ENCODE assay signal across 8 cellular contexts in genomic region chr10:79929409-79929904, GRCh38. TPM values are rescaled to one million over a fixed set of nuclear protein-coding genes. Genes with fewer than 3 reads are reported as not detected.
A peak's percentile ranks its signal among the peaks of the same experiment; 100 is the strongest.
DNase-seq lines count a peak whose midpoint lies in the region; ATAC-seq and TF ChIP-seq lines count a peak whose summit lies in the region.

No MANE protein-coding gene starts in this region.

- peaks cover 21% of the 10 kb centered on the region for H3K27me3 Mint-ChIP-seq in WTC11 (ENCODE audit: low read depth)

- intact Hi-C loops in breast epithelium (cut with DNase I; ENCODE audit: low total_unique reads): no loop called here

- H3K27ac Mint-ChIP-seq in WTC11: no peak overlapping the region

- no peaks in the 10 kb centered on the region for H3K4me1 ChIP-seq in HEK293 (ENCODE audit: control insufficient read depth, insufficient read depth, low read length)
- no peaks in the 10 kb centered on the region for H3K4me1 ChIP-seq in breast epithelium

- CTCF ChIA-PET in HEK293 (lab: Yijun Ruan, JAX) (interaction anchor here (0.6 to 2.1 kb wide), 8 partner anchors 11 to 350 kb away, joined by 3 to 7 read pairs (median 3); no protein-coding TSS in a partner anchor), WTC11 (lab: Charles Lee) (no interaction called here)

- H3K27ac ChIP-seq in HEK293 (ENCODE audit: extremely low read depth, low read depth, low read length) (no peak overlapping the region), breast epithelium (no peak overlapping the region)

- H3K36me3 Mint-ChIP-seq in WTC11: peaks cover 11% of the 10 kb centered on the region

- no peak overlapping the region for H3K4me3 ChIP-seq in HEK293 (ENCODE audit: low read depth, low read length)
- H3K4me3 ChIP-seq in breast epithelium: no peak overlapping the region

- no peak for TF ChIP-seq POLR2A in breast epithelium (IDR thresholded peaks at IDR 0.05)

- H3K27me3 ChIP-seq in breast epithelium: peaks cover 0 to 7% of the 10 kb centered on the region in 2 donors

- DNase-seq in DMS79 treated with DMSO at 0.1 percent for 48 hours (lab: John Stamatoyannopoulos, UW) (peak; percentile 35), DMS79 (lab: John Stamatoyannopoulos, UW) (no peak), NCI-H1092 (lab: John Stamatoyannopoulos, UW) (peak; percentile 36), WTC11 (ENCODE audit: low spot score) (peak; percentile 84), breast epithelium (ENCODE audit: low spot score in 2 of 2) (peak; percentile 43 to 78), iris pigment epithelial cell (ENCODE audit: low read depth) (peak; percentile 59)
- peak; percentile 60 to 71 for DNase-seq in stimulated activated CD4-positive, alpha-beta T cell treated with anti-CD3 and anti-CD28 coated beads, Interleukin-15, amount 100 ng/mL, for 48 hours (ENCODE audit: low read depth in 2 of 2)

- peak overlapping the region; percentile 53 for H3K4me3 Mint-ChIP-seq in WTC11

- no peaks in the 10 kb centered on the region for H3K36me3 ChIP-seq in HEK293 (ENCODE audit: control insufficient read depth in 2 of 2, insufficient read depth in 1 of 2, low read length in 2 of 2)
- no peaks in the 10 kb centered on the region for H3K36me3 ChIP-seq in breast epithelium

- ATAC-seq in WTC11: peak; percentile 96

- peak; percentile 93 for TF ChIP-seq CTCF in HEK293 (tag by site-specific recombination; IDR thresholded peaks at IDR 0.05)
- TF ChIP-seq CTCF in WTC11 (IDR thresholded peaks at IDR 0.05): peak; percentile 93
- TF ChIP-seq CTCF in breast epithelium (IDR thresholded peaks at IDR 0.05): peak; percentile 63 to 79 (median 64)

- H3K9me3 ChIP-seq in HEK293 (ENCODE audit: control insufficient read depth, insufficient read depth, low read depth, low read length): no peaks in the 10 kb centered on the region
- no peaks in the 10 kb centered on the region for H3K9me3 ChIP-seq in breast epithelium

- POLR2A ChIA-PET in HEK293 (lab: Yijun Ruan, JAX) (no interaction called here), WTC11 (lab: Charles Lee) (no interaction called here)

- peaks cover 6% of the 10 kb centered on the region; the same call in 1 of the 2 replicates for H3K4me1 Mint-ChIP-seq in WTC11

- H3K9me3 Mint-ChIP-seq in WTC11: peaks cover 14% of the 10 kb centered on the region

TF ChIP-seq in HEK293, 187 proteins besides CTCF, POLR2A, EP300 and RAD21 (continues in another document):
- peak; percentile 80 for TF ChIP-seq ZBTB17 (tag by site-specific recombination; IDR thresholded peaks at IDR 0.05)
- no peak for TF ChIP-seq ZNF174 (tag by site-specific recombination; IDR thresholded peaks at IDR 0.05)
- TF ChIP-seq ZNF311 (tag by site-specific recombination; IDR thresholded peaks at IDR 0.05; ENCODE audit: borderline replicate concordance): no peak
- 0 out of 2 replicates have a peak, but pooled peaks have one; percentile 25 for TF ChIP-seq ZNF501 (tag by site-specific recombination; IDR thresholded peaks at IDR 0.05)
- peak; percentile 72 for TF ChIP-seq ZNF24 (tag by site-specific recombination; IDR thresholded peaks at IDR 0.05)
- TF ChIP-seq ZNF639 (tag by site-specific recombination; IDR thresholded peaks at IDR 0.05): no peak
- TF ChIP-seq ZNF843 (tag by site-specific recombination; IDR thresholded peaks at IDR 0.05): no peak
- no peak for TF ChIP-seq ZNF37A (tag by site-specific recombination; IDR thresholded peaks at IDR 0.05)
- no peak for TF ChIP-seq BCL11A (tag by site-specific recombination; IDR thresholded peaks at IDR 0.05; ENCODE audit: low read depth)
- TF ChIP-seq ZNF398 (tag by site-specific recombination; IDR thresholded peaks at IDR 0.05): no peak
- peak; percentile 69; the same call in 1 of the 2 replicates for TF ChIP-seq ZSCAN30 (tag by site-specific recombination; IDR thresholded peaks at IDR 0.05)
- no peak for TF ChIP-seq ZNF248 (tag by site-specific recombination; IDR thresholded peaks at IDR 0.05)
- peak; percentile 75 for TF ChIP-seq ZNF76 (tag by site-specific recombination; IDR thresholded peaks at IDR 0.05; ENCODE audit: borderline replicate concordance, low read depth)
- no peak for TF ChIP-seq ZNF776 (tag by site-specific recombination; IDR thresholded peaks at IDR 0.05; ENCODE audit: borderline replicate concordance)

TF ChIP-seq in WTC11, 78 proteins besides CTCF, POLR2A, EP300 and RAD21 (continues in another document):
- peak; percentile 89 for TF ChIP-seq MAX (CRISPR knock-in tag; IDR thresholded peaks at IDR 0.05)
- no peak for TF ChIP-seq ESRRA (CRISPR knock-in tag; IDR thresholded peaks at IDR 0.05; ENCODE audit: borderline replicate concordance)
- TF ChIP-seq ZNF396 (CRISPR knock-in tag; IDR thresholded peaks at IDR 0.05; ENCODE audit: borderline replicate concordance): no peak
- peak; percentile 80; the same call in 1 of the 2 replicates for TF ChIP-seq USF1 (CRISPR knock-in tag; IDR thresholded peaks at IDR 0.05)
- TF ChIP-seq AR (CRISPR knock-in tag; IDR thresholded peaks at IDR 0.05): no peak
- TF ChIP-seq SP1 (CRISPR knock-in tag; conservative IDR thresholded peaks at IDR 0.05): 0 out of 2 replicates have a peak, but pooled peaks have one; percentile 35
- TF ChIP-seq CREM (CRISPR knock-in tag; IDR thresholded peaks at IDR 0.05): no peak
- TF ChIP-seq ZNF425 (CRISPR knock-in tag; conservative IDR thresholded peaks at IDR 0.05): no peak

RNA-seq across cellular contexts. Expression of gene SFTPD, which starts 19.4 kb away (rescaled TPM):
- total RNA-seq in WTC11 (2021) (0.66 to 1.1 TPM (median 0.80 TPM) in 3 replicates), breast epithelium (1 to 10 TPM in 2 of 3 donors, not detected in 1; 2.2 to 2.5 TPM)
